ENCODE assay signal across 8 cellular contexts in genomic region chr1:61076728-61077675, GRCh38. TPM values are rescaled to one million over a fixed set of nuclear protein-coding genes. Genes with fewer than 3 reads are reported as not detected.
DNase-seq lines count a peak whose midpoint lies in the region; ATAC-seq and TF ChIP-seq lines count a peak whose summit lies in the region.

No MANE protein-coding gene starts in this region.

- CTCF ChIA-PET in AG04449 (lab: Yijun Ruan, JAX), result interaction anchor here (0.6 to 1.6 kb wide), 3 partner anchors 9 to 260 kb away, joined by 3 to 4 read pairs (median 3); no protein-coding TSS in a partner anchor

- no peaks in the 10 kb centered on the region for H3K36me3 ChIP-seq in colonic mucosa

- H3K9ac ChIP-seq in colonic mucosa (ENCODE audit: low read depth in 2 of 2, low read length in 2 of 2), result peak overlapping the region; percentile 64 to 82

- H3K4me3 ChIP-seq in AG04449 (ENCODE audit: low read depth, low read length) (peak overlapping the region; percentile 67), colonic mucosa (peak overlapping the region; percentile 41)

- peaks cover 15% of the 10 kb centered on the region for H3K4me1 ChIP-seq in colonic mucosa

- no peak for DNase-seq in AG04449 (ENCODE audit: low read depth, low spot score)
- DNase-seq in NCI-H446 (lab: John Stamatoyannopoulos, UW), result peak; percentile 30 to 82
- peak; percentile 61 to 72 for DNase-seq in activated CD4-positive, alpha-beta T cell treated with anti-CD3 and anti-CD28 coated beads for 4 hours
- DNase-seq in colonic mucosa, result peak; percentile 92
- DNase-seq in left lobe of liver (ENCODE audit: low spot score), result peak; percentile 91
- peak; percentile 51 for DNase-seq in stimulated activated CD4-positive, alpha-beta T cell treated with anti-CD3 and anti-CD28 coated beads, Interleukin-2, amount 100 ng/mL, for 4 hours (ENCODE audit: low read depth)

- TF ChIP-seq CTCF in AG04449 (IDR thresholded peaks at IDR 0.05; ENCODE audit: insufficient read depth, low read length, missing control alignments) (no peak), colonic mucosa (IDR thresholded peaks at IDR 0.05) (no peak)

- no peaks in the 10 kb centered on the region for H3K27me3 ChIP-seq in colonic mucosa

- peak; percentile 72 for ATAC-seq in GM19043 (IDR thresholded peaks at IDR 0.05; ENCODE audit: low read depth, unreplicated experiment)
- ATAC-seq in HG03378 (IDR thresholded peaks at IDR 0.05; ENCODE audit: unreplicated experiment), result peak; percentile 68
- ATAC-seq in left lobe of liver, result peak; percentile 72

- intact Hi-C loops in colonic mucosa (cut with DNase I), result no loop called here

- H3K9me3 ChIP-seq in colonic mucosa, result no peaks in the 10 kb centered on the region

- H3K27ac ChIP-seq in colonic mucosa, result peak overlapping the region; percentile 79

- POLR2A ChIA-PET in AG04449 (lab: Yijun Ruan, JAX), result no interaction called here

RNA-seq across cellular contexts. Expression of gene NFIA, which starts 5.4 kb away (rescaled TPM):
- total RNA-seq in colonic mucosa (10 to 100 TPM; 36.0 to 44.2 TPM), left lobe of liver (69.9 TPM)
